Comparison of ENCODE assay signal across 8 cellular contexts in genomic region chr19:14005381-14006084, GRCh38.
DNase-seq lines count a peak whose midpoint lies in the region; ATAC-seq and TF ChIP-seq lines count a peak whose summit lies in the region.

No MANE protein-coding gene starts in this region.

- peak overlapping the region; percentile 99 for H3K27ac Mint-ChIP-seq in central memory CD8-positive, alpha-beta T cell (ENCODE audit: low read depth)

- DNase-seq in GM12865 (ENCODE audit: low read depth), result peak; percentile 95
- peak; percentile 80 for DNase-seq in NCI-H345 (lab: John Stamatoyannopoulos, UW)
- peak; percentile 84 to 89 for DNase-seq in central memory CD8-positive, alpha-beta T cell (ENCODE audit: low spot score in 2 of 2)
- DNase-seq in kidney glomerular epithelial cell (lab: John Stamatoyannopoulos, UW), result peak; percentile 51
- DNase-seq in stimulated activated CD4-positive, alpha-beta T cell treated with anti-CD3 and anti-CD28 coated beads, Interleukin-12 subunit alpha, Interleukin-12 subunit beta, amount 100 ng/mL, for 48 hours (ENCODE audit: low read depth in 2 of 3, low spot score in 1 of 3), result peak; percentile 85 to 94 (median 89)

- H3K4me1 Mint-ChIP-seq in central memory CD8-positive, alpha-beta T cell, result peaks cover 36% of the 10 kb centered on the region

- H3K9me3 Mint-ChIP-seq in central memory CD8-positive, alpha-beta T cell, result no peaks in the 10 kb centered on the region

- H3K27me3 Mint-ChIP-seq in central memory CD8-positive, alpha-beta T cell, result no peaks in the 10 kb centered on the region

- H3K4me3 ChIP-seq in GM12865 (ENCODE audit: low read depth, low read length), result peak overlapping the region; percentile 79

- H3K36me3 Mint-ChIP-seq in central memory CD8-positive, alpha-beta T cell (ENCODE audit: insufficient read depth), result peaks cover 27% of the 10 kb centered on the region

- H3K4me3 Mint-ChIP-seq in central memory CD8-positive, alpha-beta T cell, result peak overlapping the region; percentile 88

- TF ChIP-seq CTCF in GM12865 (IDR thresholded peaks at IDR 0.05; ENCODE audit: insufficient read depth, low read depth, low read length, missing control alignments), result no peak

- ATAC-seq in HG02970 (IDR thresholded peaks at IDR 0.05; ENCODE audit: low FRiP score, unreplicated experiment), result peak; percentile 43
- ATAC-seq in activated CD4-positive, CD25-positive, alpha-beta regulatory T cell treated with anti-CD3 and anti-CD28 coated beads, Interleukin-2, amount 50 U/mL, for 24 hours, result peak; percentile 39 to 40
- ATAC-seq in central memory CD8-positive, alpha-beta T cell (replicated peaks; ENCODE audit: extremely low read depth, poor library complexity, severe bottlenecking), result peak; percentile 40
- ATAC-seq in GM18858 (IDR thresholded peaks at IDR 0.05; ENCODE audit: unreplicated experiment), result no peak
